ENCODE assay signal across 1 cellular context in genomic region chr19:29964171-29964570, GRCh38.
TF ChIP-seq lines count a peak whose summit lies in the region.

No MANE protein-coding gene starts in this region.

TF ChIP-seq in HEK293, 187 proteins besides CTCF, POLR2A, EP300 and RAD21 (continued from another document):
- TF ChIP-seq ZBTB26 (tag by site-specific recombination; optimal IDR thresholded peaks at IDR 0.05) (peak; percentile 13), EGR2 (tag by site-specific recombination; IDR thresholded peaks at IDR 0.05; ENCODE audit: low read depth) (no peak), ZNF202 (tag by site-specific recombination; IDR thresholded peaks at IDR 0.05; ENCODE audit: borderline replicate concordance) (no peak), PRDM1 (tag by site-specific recombination; IDR thresholded peaks at IDR 0.05) (peak; percentile 70; the same call in 1 of the 2 replicates), ZNF2 (tag by site-specific recombination; IDR thresholded peaks at IDR 0.05) (no peak), ZBTB49 (tag by site-specific recombination; IDR thresholded peaks at IDR 0.05; ENCODE audit: low read depth) (no peak), PRDM2 (tag by site-specific recombination; IDR thresholded peaks at IDR 0.05; ENCODE audit: borderline replicate concordance) (no peak), ZNF48 (tag by site-specific recombination; IDR thresholded peaks at IDR 0.05) (no peak), ZNF777 (tag by site-specific recombination; IDR thresholded peaks at IDR 0.05; ENCODE audit: borderline replicate concordance) (no peak), ZNF664 (tag by site-specific recombination; IDR thresholded peaks at IDR 0.05) (no peak), TSHZ1 (tag by site-specific recombination; IDR thresholded peaks at IDR 0.05; ENCODE audit: borderline replicate concordance) (no peak), ZNF488 (tag by site-specific recombination; IDR thresholded peaks at IDR 0.05) (no peak), ZNF146 (tag by site-specific recombination; IDR thresholded peaks at IDR 0.05) (no peak), ZNF580 (tag by site-specific recombination; IDR thresholded peaks at IDR 0.05) (no peak), ELK4 (IDR thresholded peaks at IDR 0.05; ENCODE audit: borderline replicate concordance, low read depth, low read length) (no peak), ZNF404 (tag by site-specific recombination; IDR thresholded peaks at IDR 0.05) (no peak)
TF ChIP-seq in HEK293: peak in this region for 6.
